Comparison of ENCODE assay signal across 8 cellular contexts in genomic region chr22:21712751-21713427, GRCh38. TPM values are rescaled to one million over a fixed set of nuclear protein-coding genes. Genes with fewer than 3 reads are reported as not detected.
A peak's percentile ranks its signal among the peaks of the same experiment; 100 is the strongest.
DNase-seq lines count a peak whose midpoint lies in the region; ATAC-seq, FAIRE-seq and TF ChIP-seq lines count a peak whose summit lies in the region.

No MANE protein-coding gene starts in this region.

- FAIRE-seq in GM12892 (lab: Jason Lieb, UNC) (peak; percentile 87), H1 (lab: Jason Lieb, UNC) (no peak)

- H3K4me1 ChIP-seq in H1 (replicated peaks in 1 of 4; ENCODE audit: control insufficient read depth in 3 of 4, insufficient read depth in 4 of 4, low read length in 3 of 4), result no peaks in the 10 kb centered on the region

- TF ChIP-seq EP300 in H1 (IDR thresholded peaks at IDR 0.05; ENCODE audit: borderline replicate concordance in 1 of 2, low read depth in 2 of 2, low read length in 2 of 2), result no peak

- H2AFZ ChIP-seq in H1 (ENCODE audit: low read length), result no peak overlapping the region

- POLR2A ChIA-PET in H1 (lab: Charles Lee; ENCODE audit: partially characterized antibody), result interaction anchor here (1.1 kb wide), 1 partner anchor 225 kb away, joined by 3 read pairs; no protein-coding TSS in a partner anchor

- no peak overlapping the region for H3K4me3 ChIP-seq in H1 (ENCODE audit: extremely low read depth in 1 of 4, insufficient read depth in 2 of 4, low read depth in 3 of 4, low read length in 4 of 4)

- H3K4me2 ChIP-seq in H1 (ENCODE audit: insufficient read depth in 1 of 2, low read depth in 2 of 2, low read length in 2 of 2), result no peak overlapping the region

- no peaks in the 10 kb centered on the region for H3K9me3 ChIP-seq in H1 (ENCODE audit: insufficient read depth in 2 of 2, low read depth in 1 of 2, low read length in 1 of 2)

- H3K79me2 ChIP-seq in H1 (ENCODE audit: control insufficient read depth in 1 of 2, insufficient read depth in 2 of 2, low read length in 2 of 2), result no peaks in the 10 kb centered on the region

- no peak overlapping the region for H2BK12ac ChIP-seq in H1 (ENCODE audit: low read depth, low read length)

- H4K5ac ChIP-seq in H1 (ENCODE audit: insufficient read length, low read depth, low read length), result no peak overlapping the region

- H3K23ac ChIP-seq in H1 (ENCODE audit: insufficient read length), result no peak overlapping the region

- H3K9ac ChIP-seq in H1 (replicated peaks in 1 of 4; ENCODE audit: extremely low read depth in 1 of 4, low read depth in 3 of 4, low read length in 3 of 4), result no peak overlapping the region

- TF ChIP-seq POLR2A in GM12892 (IDR thresholded peaks at IDR 0.05; ENCODE audit: low read depth, low read length) (no peak), H1 (IDR thresholded peaks at IDR 0.05; ENCODE audit: control extremely low read depth in 1 of 2, low read depth in 2 of 2, low read length in 2 of 2) (no peak)

- H2BK120ac ChIP-seq in H1 (replicated peaks; ENCODE audit: low read depth, low read length), result no peak overlapping the region

- H2BK20ac ChIP-seq in H1 (ENCODE audit: low read length), result no peak overlapping the region

- peak; percentile 69 to 75 for TF ChIP-seq RAD21 in H1 (IDR thresholded peaks at IDR 0.05 in 1 of 2, conservative IDR thresholded peaks at IDR 0.05 in 1 of 2; ENCODE audit: low read depth in 2 of 2, low read length in 2 of 2)

- H3K23me2 ChIP-seq in H1 (ENCODE audit: low read depth, low read length), result no peaks in the 10 kb centered on the region

- no peaks in the 10 kb centered on the region for H3K79me1 ChIP-seq in H1 (ENCODE audit: low read depth, low read length)

- CTCF ChIA-PET in H1 (lab: Charles Lee; ENCODE audit: partially characterized antibody), result interaction anchor here (0.7 to 7.0 kb wide), 6 partner anchors 8 to 225 kb away, joined by 3 to 45 read pairs (median 4); no protein-coding TSS in a partner anchor

- ATAC-seq in GM21390 (IDR thresholded peaks at IDR 0.05; ENCODE audit: unreplicated experiment), result no peak

- H2BK15ac ChIP-seq in H1 (ENCODE audit: low read length), result no peak overlapping the region

- H4K20me1 ChIP-seq in H1 (replicated peaks in 1 of 2; ENCODE audit: control insufficient read depth in 1 of 2, insufficient read depth in 2 of 2, low read length in 2 of 2), result peaks cover 0 to 10% of the 10 kb centered on the region in 2 experiments

- no peak overlapping the region for H2BK5ac ChIP-seq in H1 (ENCODE audit: low read depth, low read length)

- H4K8ac ChIP-seq in H1 (ENCODE audit: extremely low read depth, insufficient read depth, low read length), result no peak overlapping the region

- H2AK5ac ChIP-seq in H1 (ENCODE audit: low read depth, low read length), result no peak overlapping the region

- no peak overlapping the region for H3K4ac ChIP-seq in H1 (replicated peaks; ENCODE audit: insufficient read length, low read depth, low read length)

- H4K91ac ChIP-seq in H1 (replicated peaks; ENCODE audit: insufficient read length, low read length), result no peak overlapping the region

- no peak overlapping the region for H3K18ac ChIP-seq in H1 (ENCODE audit: extremely low read depth, low read length)

- no peak overlapping the region for H3K14ac ChIP-seq in H1 (ENCODE audit: insufficient read length)

- peak; percentile 70 to 83 (median 73) for TF ChIP-seq CTCF in H1 (IDR thresholded peaks at IDR 0.05; ENCODE audit: control extremely low read depth in 1 of 3, insufficient read depth in 1 of 3, low read depth in 1 of 3, low read length in 3 of 3)

- DNase-seq in 8988T (peak; percentile 42), GM12892 (ENCODE audit: insufficient read length) (no peak), NCI-H526 treated with DMSO at 0.1 percent for 48 hours (lab: John Stamatoyannopoulos, UW) (peak; percentile 49), H1 (ENCODE audit: low read depth in 1 of 2, low spot score in 2 of 2) (peak in 1 of 2 experiments; percentile 59), midbrain (lab: John Stamatoyannopoulos, UW) (peak; percentile 81)
- DNase-seq in activated CD4-positive, alpha-beta T cell treated with anti-CD3 and anti-CD28 coated beads, Interleukin-2, amount 50 U/mL, for 24 hours (ENCODE audit: low read depth in 1 of 2, low spot score in 1 of 2), result peak; percentile 30 to 40
- DNase-seq in stimulated activated CD8-positive, alpha-beta memory T cell treated with anti-CD3 and anti-CD28 coated beads, Interleukin-4, amount 100 ng/mL, for 24 hours (ENCODE audit: low read depth), result peak; percentile 35

- no peak overlapping the region for H3K56ac ChIP-seq in H1 (replicated peaks; ENCODE audit: insufficient read length, low read depth, low read length)

- H3K27me3 ChIP-seq in H1 (replicated peaks in 1 of 4; ENCODE audit: control insufficient read depth in 3 of 4, extremely low read depth in 1 of 4, insufficient read depth in 3 of 4, low read length in 3 of 4), result no peaks in the 10 kb centered on the region

- 58% methylated on average over 14 of the region's 14 CpGs; no CpG with 5 or more reads in 1 of the 2 experiments for WGBS in H1 (ENCODE audit: extremely low coverage in 1 of 2, insufficient coverage in 1 of 2, insufficient read length in 1 of 2, insufficient replicate concordance in 2 of 2, low coverage in 1 of 2, low lambda C conversion rate in 2 of 2, missing lambda C conversion rate in 1 of 2), 2 experiments

- H3K27ac ChIP-seq in H1 (ENCODE audit: low read depth, low read length), result no peak overlapping the region

- H3K36me3 ChIP-seq in H1 (ENCODE audit: control insufficient read depth in 2 of 4, insufficient read depth in 4 of 4, low read length in 3 of 4), result peaks cover 0 to 5% (median 3%) of the 10 kb centered on the region in 4 experiments; a peak in 2 of 8 replicates

TF ChIP-seq in H1, 55 proteins besides CTCF, POLR2A, EP300 and RAD21:
- TF ChIP-seq SP4 (IDR thresholded peaks at IDR 0.05; ENCODE audit: low read length), result no peak
- no peak for TF ChIP-seq BCL11A (IDR thresholded peaks at IDR 0.05; ENCODE audit: low read depth in 2 of 2, low read length in 2 of 2)
- TF ChIP-seq TEAD4 (IDR thresholded peaks at IDR 0.05; ENCODE audit: low read depth, low read length), result peak; percentile 71
- TF ChIP-seq KDM4A (IDR thresholded peaks at IDR 0.05; ENCODE audit: low read depth, low read length, severe bottlenecking), result no peak
- TF ChIP-seq E2F6 (IDR thresholded peaks at IDR 0.05), result no peak
- peak in 1 of 2 experiments; percentile 71; a peak in 1 of 4 replicates for TF ChIP-seq HDAC2 (IDR thresholded peaks at IDR 0.05; ENCODE audit: borderline replicate concordance in 1 of 2, low read depth in 2 of 2, low read length in 2 of 2)
- TF ChIP-seq BRCA1 (IDR thresholded peaks at IDR 0.05; ENCODE audit: low read depth, low read length), result no peak
- no peak for TF ChIP-seq SIN3A (conservative IDR thresholded peaks at IDR 0.05 in 1 of 2, IDR thresholded peaks at IDR 0.05 in 1 of 2; ENCODE audit: low read depth in 1 of 2, low read length in 2 of 2)
- TF ChIP-seq CHD1 (IDR thresholded peaks at IDR 0.05; ENCODE audit: low read depth, low read length), result no peak
- no peak for TF ChIP-seq TAF1 (IDR thresholded peaks at IDR 0.05; ENCODE audit: low read depth, low read length)
- TF ChIP-seq ATF2 (IDR thresholded peaks at IDR 0.05; ENCODE audit: low read length), result no peak
- TF ChIP-seq CBX5 (IDR thresholded peaks at IDR 0.05; ENCODE audit: low read depth, low read length), result no peak
- no peak for TF ChIP-seq RFX5 (IDR thresholded peaks at IDR 0.05; ENCODE audit: borderline replicate concordance, low read depth, low read length)
- TF ChIP-seq NRF1 (IDR thresholded peaks at IDR 0.05; ENCODE audit: low read depth, low read length), result no peak

RNA-seq across cellular contexts. Expression of gene YPEL1, which starts 22.7 kb away (rescaled TPM):
- 1.4 TPM for polyA plus RNA-seq in GM12892 (2012; ENCODE audit: missing spikeins)
- total RNA-seq in H1 (2021; fragmentation: NEBNext Ultra II Directional; extraction: Animal tissue kit (Norgen Biotek cat#: 25700)), result 6.7 and 7.6 TPM in 2 replicates
- 5.9 and 6.0 TPM in 2 replicates for polyA plus RNA-seq in H1 (2011; rRNA removed)
- 8.0 TPM for polyA plus RNA-seq in H1 (2011; cell fraction: cytosol; rRNA removed)
- polyA plus RNA-seq in H1 (2011; cell fraction: nucleus; rRNA removed), result 12.7 TPM
- polyA plus RNA-seq in H1 (2012, experiment 1 of 2), result 5.0 to 11.0 TPM (median 6.6 TPM) in 4 replicates
- 3.4 TPM for polyA plus RNA-seq in H1 (2012, experiment 2 of 2)
- polyA plus RNA-seq in H1 (2013, experiment 1 of 2), result 5.9 TPM
- 5.0 TPM for polyA plus RNA-seq in H1 (2013, experiment 2 of 2)
- polyA minus RNA-seq in H1 (2011; rRNA and poly(A)+ RNA removed), result 12.7 and 20.1 TPM in 2 replicates
- 5.3 TPM for polyA minus RNA-seq in H1 (2011; cell fraction: cytosol; rRNA and poly(A)+ RNA removed)
- 9.1 TPM for polyA minus RNA-seq in H1 (2011; cell fraction: nucleus; rRNA and poly(A)+ RNA removed)

RNA-seq across cellular contexts. Expression of gene PPIL2, which starts 47.1 kb away (rescaled TPM):
- polyA plus RNA-seq in GM12892 (2012; ENCODE audit: missing spikeins), result 25.0 TPM
- total RNA-seq in H1 (2021; fragmentation: NEBNext Ultra II Directional; extraction: Animal tissue kit (Norgen Biotek cat#: 25700)), result 34.4 and 37.7 TPM in 2 replicates
- 34.6 and 46.4 TPM in 2 replicates for polyA plus RNA-seq in H1 (2011; rRNA removed)
- 38.7 TPM for polyA plus RNA-seq in H1 (2011; cell fraction: cytosol; rRNA removed)
- polyA plus RNA-seq in H1 (2011; cell fraction: nucleus; rRNA removed), result 145 TPM
- polyA plus RNA-seq in H1 (2012, experiment 1 of 2), result 34.0 to 37.8 TPM (median 35.7 TPM) in 4 replicates
- 30.2 TPM for polyA plus RNA-seq in H1 (2012, experiment 2 of 2)
- 29.8 TPM for polyA plus RNA-seq in H1 (2013, experiment 1 of 2)
- 22.9 TPM for polyA plus RNA-seq in H1 (2013, experiment 2 of 2)
- 31.1 and 39.8 TPM in 2 replicates for polyA minus RNA-seq in H1 (2011; rRNA and poly(A)+ RNA removed)
- polyA minus RNA-seq in H1 (2011; cell fraction: cytosol; rRNA and poly(A)+ RNA removed), result 18.9 TPM
- polyA minus RNA-seq in H1 (2011; cell fraction: nucleus; rRNA and poly(A)+ RNA removed), result 43.9 TPM
